Comparison of ENCODE assay signal across 10 cellular contexts in genomic region chr3:133570139-133570936, GRCh38. TPM values are rescaled to one million over a fixed set of nuclear protein-coding genes. Genes with fewer than 3 reads are reported as not detected.
DNase-seq lines count a peak whose midpoint lies in the region; ATAC-seq and TF ChIP-seq lines count a peak whose summit lies in the region.
"Had no signal": no experiment of that assay in that cellular context is flagged by ENCODE, and none has a peak within 500 bp of the region (broad histone marks: within the 10 kb centered on the region; RNA-seq: fewer than 3 reads in every experiment).

No MANE protein-coding gene starts in this region.

- peaks cover 9% of the 10 kb centered on the region for H3K36me3 Mint-ChIP-seq in activated naive CD4-positive, alpha-beta T cell treated with anti-CD3 and anti-CD28 coated beads, Interleukin-2, amount 50 U/mL, for 24 hours

- no peak overlapping the region for H3K4me3 Mint-ChIP-seq in activated naive CD4-positive, alpha-beta T cell treated with anti-CD3 and anti-CD28 coated beads, Interleukin-2, amount 50 U/mL, for 24 hours

- H3K4me1 Mint-ChIP-seq in activated naive CD4-positive, alpha-beta T cell treated with anti-CD3 and anti-CD28 coated beads, Interleukin-2, amount 50 U/mL, for 24 hours: peaks cover 14% of the 10 kb centered on the region

- no peak for DNase-seq in activated naive CD4-positive, alpha-beta T cell (lab: John Stamatoyannopoulos, UW)
- DNase-seq in body of pancreas (peak; percentile 34 to 70 (median 42)), left kidney (ENCODE audit: low read depth, low spot score) (peak; percentile 21), transverse colon (no peak), mesenteric fat pad (ENCODE audit: low spot score) (no peak)
- DNase-seq: activated T-cell treated with anti-CD3 and anti-CD28 coated beads, Interleukin-2, amount 50 U/mL, for 48 hours; NCI-H524 had no signal

- H3K9me3 ChIP-seq in body of pancreas: no peaks in the 10 kb centered on the region
- H3K9me3 ChIP-seq in transverse colon: no peaks in the 10 kb centered on the region

- H3K36me3 ChIP-seq in body of pancreas (replicated peaks in 1 of 2; ENCODE audit: insufficient read depth in 1 of 2, low read depth in 2 of 2): no peaks in the 10 kb centered on the region
- H3K36me3 ChIP-seq in transverse colon: no peaks in the 10 kb centered on the region

- H3K27me3 ChIP-seq in body of pancreas (no peaks in the 10 kb centered on the region), transverse colon (no peaks in the 10 kb centered on the region)

- intact Hi-C loops in body of pancreas (cut with DNase I) (no loop called here), transverse colon (cut with DNase I; ENCODE audit: low total_unique reads) (no loop called here)

- peak overlapping the region; percentile 44 to 95 (median 76) for H3K27ac ChIP-seq in body of pancreas
- H3K27ac ChIP-seq in transverse colon: peak overlapping the region; percentile 21 to 46 (median 34)

- no peaks in the 10 kb centered on the region for H3K9me3 Mint-ChIP-seq in activated naive CD4-positive, alpha-beta T cell treated with anti-CD3 and anti-CD28 coated beads, Interleukin-2, amount 50 U/mL, for 24 hours

- TF ChIP-seq EP300 in transverse colon (IDR thresholded peaks at IDR 0.05; ENCODE audit: low read depth): no peak

- H3K4me1 ChIP-seq in body of pancreas (peaks cover 28% of the 10 kb centered on the region), transverse colon (peaks cover 0 to 23% (median 9%) of the 10 kb centered on the region in 4 donors)

- ATAC-seq in body of pancreas (no peak), GM19467 (IDR thresholded peaks at IDR 0.05; ENCODE audit: unreplicated experiment) (no peak), HG03139 (IDR thresholded peaks at IDR 0.05; ENCODE audit: unreplicated experiment) (no peak)

- TF ChIP-seq POLR2A in body of pancreas (IDR thresholded peaks at IDR 0.05) (no peak), transverse colon (IDR thresholded peaks at IDR 0.05) (no peak)

- no peak overlapping the region for H3K4me3 ChIP-seq in body of pancreas
- H3K4me3 ChIP-seq in transverse colon: no peak overlapping the region

- 77 to 80% methylated on average over 5 of the region's 5 CpGs for WGBS in body of pancreas, 2 donors
- 48 to 84% methylated on average over 4 to 5 of the region's 5 CpGs for WGBS in transverse colon (ENCODE audit: low coverage in 1 of 2), 2 donors

- peak overlapping the region; percentile 82 for H3K27ac Mint-ChIP-seq in activated naive CD4-positive, alpha-beta T cell treated with anti-CD3 and anti-CD28 coated beads, Interleukin-2, amount 50 U/mL, for 24 hours

- no peaks in the 10 kb centered on the region for H3K27me3 Mint-ChIP-seq in activated naive CD4-positive, alpha-beta T cell treated with anti-CD3 and anti-CD28 coated beads, Interleukin-2, amount 50 U/mL, for 24 hours

- in situ Hi-C loops in transverse colon (cut with MboI; ENCODE audit: low pct_ligation_motif_present in 1 of 4, low pct_unique_long_range_greater_than_20kb in 1 of 4, low sequenced_read_pairs in 3 of 4): loop anchor here in 1 of 4 donors (10.0 kb wide), 1 partner anchor 106 kb away; no protein-coding TSS in a partner anchor

- TF ChIP-seq CTCF in body of pancreas (IDR thresholded peaks at IDR 0.05) (no peak), transverse colon (IDR thresholded peaks at IDR 0.05) (no peak)

RNA-seq across cellular contexts. Expression of gene CDV3, which starts 3.1 kb away (rescaled TPM):
- 10 to 100 TPM; 67.6 to 70.3 TPM for total RNA-seq in body of pancreas
- total RNA-seq in transverse colon: 10 to 100 TPM; 46.8 to 84.9 (median 78.8) TPM
- 238 TPM for total RNA-seq in mesenteric fat pad

Comparison
In these comparisons a context has a peak if more than half of its experiments do, and no peak if none do; other contexts are left out.
1. DNase-seq: peak in body of pancreas (4 of 4) and left kidney (single experiment); none in activated naive CD4-positive, alpha-beta T cell (0 of 4), transverse colon (single experiment) and mesenteric fat pad (single experiment).